Comparison of ENCODE assay signal across 31 cellular contexts in genomic region chr14:48874701-48875100, GRCh38.
"Had no signal": no experiment of that assay in that cellular context is flagged by ENCODE, and none has a peak within 500 bp of the region (broad histone marks: within the 10 kb centered on the region; RNA-seq: fewer than 3 reads in every experiment).

No MANE protein-coding gene starts in this region.

- H3K36me3 ChIP-seq: brain microvascular endothelial cell, esophagus muscularis mucosa, gastrocnemius medialis, heart left ventricle had no signal

- H3K27me3 Mint-ChIP-seq: activated CD4-positive, alpha-beta T cell treated with anti-CD3 and anti-CD28 coated beads, Interleukin-2, amount 10 ng/mL, durations not matched to agents 7 days and 5 days; activated CD8-positive, alpha-beta T cell treated with anti-CD3 and anti-CD28 coated beads for 36 hours; activated naive CD8-positive, alpha-beta T cell; activated T-helper 17 cell treated with anti-CD3 and anti-CD28 coated beads, Interleukin-2, amount 50 U/mL, for 72 hours; central memory CD8-positive, alpha-beta T cell; dendritic cell treated with granulocyte-macrophage colony-stimulating factor and Interleukin-4, amounts not matched to agents 40 ng/mL and 50 ng/mL, for 4 days; T-helper 17 cell had no signal

- H3K4me1 ChIP-seq: esophagus muscularis mucosa, foreskin keratinocyte, gastrocnemius medialis, heart left ventricle had no signal

- DNase-seq: activated CD4-positive, alpha-beta T cell treated with anti-CD3 and anti-CD28 coated beads for 1 hour; activated CD4-positive, alpha-beta T cell treated with anti-CD3 and anti-CD28 coated beads for 4 hours; activated CD4-positive, alpha-beta T cell treated with anti-CD3 and anti-CD28 coated beads, Interleukin-2, amount 10 ng/mL, durations not matched to agents 7 days and 5 days; activated CD4-positive, alpha-beta T cell treated with anti-CD3 and anti-CD28 coated beads, Interleukin-2, amount 50 U/mL, for 4 hours; activated CD8-positive, alpha-beta memory T cell treated with anti-CD3 and anti-CD28 coated beads for 24 hours; activated CD8-positive, alpha-beta T cell treated with anti-CD3 and anti-CD28 coated beads for 36 hours; activated effector memory CD4-positive, alpha-beta T cell treated with Interleukin-2 at 50 U/mL for 16 hours; activated gamma-delta T cell treated with Interleukin-2 at 50 U/mL for 16 hours; activated naive CD4-positive, alpha-beta T cell treated with anti-CD3 and anti-CD28 coated beads, Interleukin-2, amount 50 U/mL, for 16 hours; activated naive CD4-positive, alpha-beta T cell treated with Interleukin-2 at 50 U/mL for 16 hours; activated T-cell treated with anti-CD3 and anti-CD28 coated beads, Interleukin-2, amount 50 U/mL, for 4 hours; amniotic stem cell; anterior cingulate cortex; brain microvascular endothelial cell; dorsolateral prefrontal cortex; effector memory CD4-positive, alpha-beta T cell; endodermal cell; erythroblast; foreskin keratinocyte; gastrocnemius medialis; glutamatergic neuron; heart left ventricle; T-helper 17 cell had no signal

- H3K9me3 Mint-ChIP-seq: activated CD4-positive, alpha-beta T cell treated with anti-CD3 and anti-CD28 coated beads, Interleukin-2, amount 10 ng/mL, durations not matched to agents 7 days and 5 days; activated CD8-positive, alpha-beta T cell treated with anti-CD3 and anti-CD28 coated beads for 36 hours; activated T-cell treated with anti-CD3 and anti-CD28 coated beads, Interleukin-2, amount 50 U/mL, for 4 hours; activated T-helper 17 cell treated with anti-CD3 and anti-CD28 coated beads, Interleukin-2, amount 50 U/mL, for 72 hours; central memory CD8-positive, alpha-beta T cell; dendritic cell treated with granulocyte-macrophage colony-stimulating factor and Interleukin-4, amounts not matched to agents 40 ng/mL and 50 ng/mL, for 4 days; endodermal cell; T-helper 2 cell treated with Interferon-gamma antibody and Interleukin-4, amounts not matched to agents 5 μg/mL and 100 μg/mL, for 36 hours had no signal

- H3K4me3 ChIP-seq: coronary artery, dorsolateral prefrontal cortex, esophagus muscularis mucosa, gastrocnemius medialis, heart left ventricle had no signal

- H3K27me3 ChIP-seq: brain microvascular endothelial cell, dorsolateral prefrontal cortex, esophagus muscularis mucosa, foreskin keratinocyte, gastrocnemius medialis, heart left ventricle had no signal

- H3K9me3 ChIP-seq: esophagus muscularis mucosa, gastrocnemius medialis had no signal

- H3K36me3 Mint-ChIP-seq: activated naive CD8-positive, alpha-beta T cell; WTC11 had no signal

- H3K4me1 Mint-ChIP-seq: activated CD4-positive, alpha-beta T cell treated with anti-CD3 and anti-CD28 coated beads, Interleukin-2, amount 10 ng/mL, durations not matched to agents 7 days and 5 days; activated T-helper 17 cell treated with anti-CD3 and anti-CD28 coated beads, Interleukin-2, amount 50 U/mL, for 72 hours; central memory CD8-positive, alpha-beta T cell; endodermal cell; T-helper 17 cell; WTC11 had no signal

- H3K27ac Mint-ChIP-seq: activated CD4-positive, alpha-beta T cell treated with anti-CD3 and anti-CD28 coated beads, Interleukin-2, amount 10 ng/mL, durations not matched to agents 7 days and 5 days; activated CD8-positive, alpha-beta T cell treated with anti-CD3 and anti-CD28 coated beads for 36 hours; activated naive CD8-positive, alpha-beta T cell; activated T-helper 17 cell treated with anti-CD3 and anti-CD28 coated beads, Interleukin-2, amount 50 U/mL, for 72 hours; dendritic cell treated with granulocyte-macrophage colony-stimulating factor and Interleukin-4, amounts not matched to agents 40 ng/mL and 50 ng/mL, for 4 days; endodermal cell; T-helper 17 cell; T-helper 2 cell treated with Interferon-gamma antibody and Interleukin-4, amounts not matched to agents 5 μg/mL and 100 μg/mL, for 36 hours; WTC11 had no signal

- H3K27ac ChIP-seq: brain microvascular endothelial cell, coronary artery, dorsolateral prefrontal cortex, esophagus muscularis mucosa, foreskin keratinocyte, gastrocnemius medialis, heart left ventricle had no signal

- ATAC-seq: activated CD8-positive, alpha-beta T cell treated with anti-CD3 and anti-CD28 coated beads for 36 hours; activated T-cell treated with anti-CD3 and anti-CD28 coated beads, Interleukin-2, amount 50 U/mL, for 4 hours; activated T-helper 17 cell treated with anti-CD3 and anti-CD28 coated beads, Interleukin-2, amount 50 U/mL, for 72 hours; foreskin keratinocyte; gastrocnemius medialis; heart left ventricle; T-helper 17 cell; WTC11 had no signal

- H3K4me3 Mint-ChIP-seq: activated CD4-positive, alpha-beta T cell treated with anti-CD3 and anti-CD28 coated beads, Interleukin-2, amount 10 ng/mL, durations not matched to agents 7 days and 5 days; activated CD8-positive, alpha-beta T cell treated with anti-CD3 and anti-CD28 coated beads for 36 hours; activated naive CD8-positive, alpha-beta T cell; activated T-cell treated with anti-CD3 and anti-CD28 coated beads, Interleukin-2, amount 50 U/mL, for 4 hours; activated T-helper 17 cell treated with anti-CD3 and anti-CD28 coated beads, Interleukin-2, amount 50 U/mL, for 72 hours; central memory CD8-positive, alpha-beta T cell; dendritic cell treated with granulocyte-macrophage colony-stimulating factor and Interleukin-4, amounts not matched to agents 40 ng/mL and 50 ng/mL, for 4 days; endodermal cell; T-helper 17 cell; T-helper 2 cell treated with Interferon-gamma antibody and Interleukin-4, amounts not matched to agents 5 μg/mL and 100 μg/mL, for 36 hours; WTC11 had no signal
